17 cellular contexts compared by ENCODE assay signal in the genomic region with DNA sequence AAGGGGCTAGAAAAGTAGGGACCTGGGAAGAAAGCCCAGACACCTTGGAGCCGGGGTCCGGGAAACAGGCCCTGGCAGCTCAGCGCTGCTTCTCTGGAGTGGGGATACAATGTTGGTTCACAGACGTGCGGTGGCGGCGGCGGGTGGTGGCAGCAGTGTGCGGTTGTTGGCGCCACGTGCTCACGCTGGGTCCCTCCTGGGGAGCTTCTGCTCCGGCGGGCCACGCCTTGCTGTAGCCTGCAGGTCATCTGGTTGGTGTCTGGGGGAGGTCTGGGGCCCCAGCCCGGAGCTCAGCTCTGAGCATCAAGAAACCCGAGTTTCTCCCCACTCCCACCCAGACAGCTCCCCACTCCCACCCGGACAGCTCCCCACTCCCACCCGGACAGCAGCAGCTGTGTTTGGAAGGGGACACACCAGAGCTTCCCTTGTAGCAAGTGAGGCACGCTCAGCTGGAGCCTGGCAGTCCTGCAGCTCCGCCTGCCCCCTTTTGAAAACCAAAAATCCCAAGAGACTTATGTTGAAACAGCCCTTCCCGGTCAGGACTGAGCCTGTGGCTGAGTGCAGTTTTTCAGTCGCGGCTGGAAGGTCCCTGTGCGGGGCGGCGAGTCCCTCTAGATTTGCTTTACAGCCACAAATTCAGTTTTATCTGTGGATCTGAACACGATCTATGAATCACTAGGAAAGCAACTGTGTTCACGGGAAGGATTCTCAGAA. TPM values are rescaled to one million over a fixed set of nuclear protein-coding genes. Genes with fewer than 3 reads are reported as not detected.
DNase-seq lines count a peak whose midpoint lies in the region; ATAC-seq, FAIRE-seq and TF ChIP-seq lines count a peak whose summit lies in the region.
"Had no signal": no experiment of that assay in that cellular context is flagged by ENCODE, and none has a peak within 500 bp of the region (broad histone marks: within the 10 kb centered on the region; RNA-seq: fewer than 3 reads in every experiment).

No MANE protein-coding gene starts in this region.

- H3K79me2 ChIP-seq in DND-41 (ENCODE audit: insufficient read depth, low read length), result no peaks in the 10 kb centered on the region

- H4K20me1 ChIP-seq in DND-41 (ENCODE audit: insufficient read depth, low read length), result peaks cover 49% of the 10 kb centered on the region

- H3K4me3 ChIP-seq in A673 (ENCODE audit: low read depth, low read length, poor library complexity, severe bottlenecking) (no peak overlapping the region), DND-41 (ENCODE audit: low read depth in 1 of 2, low read length in 2 of 2) (no peak overlapping the region), fibroblast of mammary gland (ENCODE audit: control insufficient read depth, low read depth, low read length) (no peak overlapping the region), mucosa of descending colon (no peak overlapping the region)
- H3K4me3 ChIP-seq: colonic mucosa, right lobe of liver, testis had no signal

- POLR2A ChIA-PET in A673 (lab: Charles Lee; ENCODE audit: low non-redundant PET), result no interaction called here

- no peaks in the 10 kb centered on the region for H3K27me3 ChIP-seq in A673 (replicated peaks; ENCODE audit: insufficient read depth, low read depth, low read length, poor library complexity)
- H3K27me3 ChIP-seq in DND-41 (ENCODE audit: insufficient read depth, low read length, poor library complexity), result no peaks in the 10 kb centered on the region
- H3K27me3 ChIP-seq: colonic mucosa, right lobe of liver, testis had no signal

- TF ChIP-seq CTCF in A673 (conservative IDR thresholded peaks at IDR 0.05; ENCODE audit: low read depth, low read length) (no peak), DND-41 (IDR thresholded peaks at IDR 0.05; ENCODE audit: borderline replicate concordance, extremely low read depth, low read length, poor library complexity, severe bottlenecking) (no peak), fibroblast of mammary gland (conservative IDR thresholded peaks at IDR 0.05; ENCODE audit: control insufficient read depth, insufficient read depth, low read depth, low read length) (no peak), mucosa of descending colon (IDR thresholded peaks at IDR 0.05) (no peak)

- H3K4me2 ChIP-seq in DND-41 (ENCODE audit: insufficient read depth, low read length), result no peak overlapping the region

- H3K9me3 ChIP-seq in A673 (ENCODE audit: low read depth, low read length, poor library complexity, severe bottlenecking) (no peaks in the 10 kb centered on the region), DND-41 (ENCODE audit: insufficient read depth, low read length, severe bottlenecking) (no peaks in the 10 kb centered on the region), mucosa of descending colon (no peaks in the 10 kb centered on the region)
- H3K9me3 ChIP-seq: colonic mucosa, right lobe of liver, testis had no signal

- ATAC-seq in DND-41 (ENCODE audit: insufficient read depth, low read depth) (peak; percentile 48; the same call in 2 of the 3 replicates), HG03342 (IDR thresholded peaks at IDR 0.05; ENCODE audit: unreplicated experiment) (no peak), mucosa of descending colon (no peak)
- ATAC-seq: activated naive CD4-positive, alpha-beta T cell treated with anti-CD3 and anti-CD28 coated beads, Interleukin-2, amount 50 U/mL, for 72 hours; right lobe of liver had no signal

- H2AFZ ChIP-seq in DND-41 (ENCODE audit: low read depth, low read length), result no peak overlapping the region

- H3K36me3 ChIP-seq in A673 (ENCODE audit: insufficient read depth, low read length, poor library complexity, severe bottlenecking), result no peaks in the 10 kb centered on the region
- no peaks in the 10 kb centered on the region; the same call in 1 of the 2 replicates for H3K36me3 ChIP-seq in DND-41 (ENCODE audit: insufficient read depth, low read length)
- no peaks in the 10 kb centered on the region for H3K36me3 ChIP-seq in mucosa of descending colon (ENCODE audit: low read depth)
- H3K36me3 ChIP-seq: colonic mucosa, right lobe of liver had no signal

- BruUV-seq in A673 (replicated peaks; lab: Mats Ljungman, UMichigan), result no TSS peak

- no peak for FAIRE-seq in GM12891 (lab: Jason Lieb, UNC)
- FAIRE-seq: keratinocyte had no signal

- H3K9ac ChIP-seq in DND-41 (ENCODE audit: low read depth, low read length), result no peak overlapping the region

- DNase-seq in A673 (ENCODE audit: low spot score) (peak; percentile 63), DND-41 (peak; percentile 30), MV-4-11 (lab: John Stamatoyannopoulos, UW) (peak; percentile 40), fibroblast of mammary gland (ENCODE audit: low read depth) (peak; percentile 67), GM12891 (ENCODE audit: insufficient read length, low spot score) (no peak), NCI-H146 (lab: John Stamatoyannopoulos, UW) (no peak), mucosa of descending colon (no peak)
- DNase-seq: activated CD4-positive, alpha-beta T cell treated with anti-CD3 and anti-CD28 coated beads, Interleukin-2, amount 50 U/mL, for 1 hour; colonic mucosa; foreskin melanocyte; HCEC 1CT; NCI-H1417 treated with DMSO at 0.1 percent for 48 hours; right lobe of liver; testis had no signal

- CTCF ChIA-PET in A673 (lab: Charles Lee), result no interaction called here

- TF ChIP-seq POLR2A in GM12891 (IDR thresholded peaks at IDR 0.05; ENCODE audit: low read depth, low read length), result no peak

- H3K4me1 ChIP-seq in A673 (ENCODE audit: insufficient read depth, low read length, poor library complexity, severe bottlenecking), result peaks cover 5% of the 10 kb centered on the region
- 0 out of 2 replicates have a peak, but pooled peaks cover 8% of the 10 kb centered on the region for H3K4me1 ChIP-seq in DND-41 (ENCODE audit: insufficient read depth, low read length)
- H3K4me1 ChIP-seq in mucosa of descending colon (ENCODE audit: low read depth), result no peaks in the 10 kb centered on the region
- H3K4me1 ChIP-seq: colonic mucosa, right lobe of liver, testis had no signal

- H3K27ac ChIP-seq in A673 (ENCODE audit: low read depth, low read length, poor library complexity, severe bottlenecking), result no peak overlapping the region
- no peak overlapping the region for H3K27ac ChIP-seq in DND-41 (ENCODE audit: low read length)
- H3K27ac ChIP-seq: colonic mucosa, right lobe of liver, testis had no signal

- intact Hi-C loops in A673 (cut with micrococcal nuclease; ENCODE audit: unreplicated experiment) (no loop called here), mucosa of descending colon (cut with DNase I, micrococcal nuclease) (no loop called here)

TF ChIP-seq in GM12891, 5 proteins besides CTCF, POLR2A, EP300 and RAD21:
- TF ChIP-seq TAF1 (IDR thresholded peaks at IDR 0.05; ENCODE audit: low read depth, low read length) (no peak), SPI1 (IDR thresholded peaks at IDR 0.05; ENCODE audit: low read depth, low read length) (no peak), POU2F2 (IDR thresholded peaks at IDR 0.05; ENCODE audit: low read depth, low read length) (no peak), POLR2AphosphoS5 (IDR thresholded peaks at IDR 0.05; ENCODE audit: low read depth, low read length) (no peak)

RNA-seq across cellular contexts. Expression of gene NFATC1, which starts 46.9 kb away (rescaled TPM):
- total RNA-seq in A673 (2021), result 10.4 and 13.5 TPM in 2 replicates
- 34.8 TPM for polyA plus RNA-seq in GM12891 (2012; ENCODE audit: low read depth, missing spikeins)
- total RNA-seq in mucosa of descending colon, result 10 to 100 TPM in 1 of 3 donors, 1 to 10 TPM in 2; 2.9 to 12.9 (median 4.6) TPM

Comparison
In these comparisons a context has a peak if more than half of its experiments do, and no peak if none do; other contexts are left out.
1. DNase-seq: peak in A673 (single experiment), DND-41 (single experiment), MV-4-11 (single experiment) and fibroblast of mammary gland (single experiment); none in GM12891 (single experiment), NCI-H146 (single experiment) and mucosa of descending colon (0 of 3).